In genomic region chr14:37874429-37875109, GRCh38 we compare ENCODE assay signal across 7 cellular contexts.
A peak's percentile ranks its signal among the peaks of the same experiment; 100 is the strongest.
DNase-seq lines count a peak whose midpoint lies in the region; ATAC-seq and TF ChIP-seq lines count a peak whose summit lies in the region.

No MANE protein-coding gene starts in this region.

- 32 to 41% methylated on average over 15 of the region's 15 CpGs for WGBS in sigmoid colon, 2 donors

- ATAC-seq in HG02610 (IDR thresholded peaks at IDR 0.05; ENCODE audit: unreplicated experiment) (peak; percentile 96), left ventricle myocardium superior (peak; percentile 87)
- ATAC-seq in activated naive CD8-positive, alpha-beta T cell treated with anti-CD3 and anti-CD28 coated beads, Interleukin-2, amount 50 U/mL, for 24 hours, result peak; percentile 68

- no peak overlapping the region for H3K4me3 Mint-ChIP-seq in activated naive CD8-positive, alpha-beta T cell treated with anti-CD3 and anti-CD28 coated beads, Interleukin-2, amount 50 U/mL, for 24 hours

- H3K9me3 ChIP-seq in sigmoid colon, result no peaks in the 10 kb centered on the region

- intact Hi-C loops in left ventricle myocardium superior (cut with micrococcal nuclease) (no loop called here), sigmoid colon (cut with DNase I) (loop anchor here (1.0 to 10.0 kb wide), 3 partner anchors 165 to 627 kb away; no protein-coding TSS in a partner anchor)

- H3K27me3 ChIP-seq in sigmoid colon, result no peaks in the 10 kb centered on the region

- no peak for TF ChIP-seq POLR2A in sigmoid colon (IDR thresholded peaks at IDR 0.05)

- H3K4me1 ChIP-seq in sigmoid colon, result peaks cover 0 to 25% (median 4%) of the 10 kb centered on the region in 4 donors

- H3K4me3 ChIP-seq in sigmoid colon, result no peak overlapping the region

- peaks cover 2% of the 10 kb centered on the region for H3K4me1 Mint-ChIP-seq in activated naive CD8-positive, alpha-beta T cell treated with anti-CD3 and anti-CD28 coated beads, Interleukin-2, amount 50 U/mL, for 24 hours

- no peak for TF ChIP-seq EP300 in sigmoid colon (IDR thresholded peaks at IDR 0.05)

- H3K36me3 Mint-ChIP-seq in activated naive CD8-positive, alpha-beta T cell treated with anti-CD3 and anti-CD28 coated beads, Interleukin-2, amount 50 U/mL, for 24 hours (ENCODE audit: low read depth), result no peaks in the 10 kb centered on the region

- no peak overlapping the region for H3K27ac ChIP-seq in sigmoid colon

- in situ Hi-C loops in GM13976 (cut with MboI; ENCODE audit: low sequenced_read_pairs, unreplicated experiment), result loop anchor here (25.0 kb wide), 1 partner anchor 637 kb away; no protein-coding TSS in a partner anchor

- peak; percentile 52 for DNase-seq in GM13976 (ENCODE audit: low spot score)
- peak; percentile 57 for DNase-seq in NCI-H1092 (lab: John Stamatoyannopoulos, UW)
- peak; percentile 6 to 67 for DNase-seq in SW 1271 (lab: John Stamatoyannopoulos, UW)
- peak; percentile 84 for DNase-seq in activated naive CD8-positive, alpha-beta T cell treated with anti-CD3 and anti-CD28 coated beads, Interleukin-2, amount 50 U/mL, for 24 hours
- DNase-seq in left ventricle myocardium superior, result peak; percentile 85
- peak; percentile 84 for DNase-seq in sigmoid colon

- H3K9me3 Mint-ChIP-seq in activated naive CD8-positive, alpha-beta T cell treated with anti-CD3 and anti-CD28 coated beads, Interleukin-2, amount 50 U/mL, for 24 hours, result no peaks in the 10 kb centered on the region

- peaks cover 3% of the 10 kb centered on the region for H3K27me3 Mint-ChIP-seq in activated naive CD8-positive, alpha-beta T cell treated with anti-CD3 and anti-CD28 coated beads, Interleukin-2, amount 50 U/mL, for 24 hours

- H3K27ac Mint-ChIP-seq in activated naive CD8-positive, alpha-beta T cell treated with anti-CD3 and anti-CD28 coated beads, Interleukin-2, amount 50 U/mL, for 24 hours, result no peak overlapping the region

- peak; percentile 90 for TF ChIP-seq CTCF in GM13976 (IDR thresholded peaks at IDR 0.05; ENCODE audit: borderline replicate concordance, control extremely low read depth, extremely low read depth, insufficient read depth, missing control alignments)
- peak; percentile 62 to 83 (median 82) for TF ChIP-seq CTCF in sigmoid colon (IDR thresholded peaks at IDR 0.05)

- no peaks in the 10 kb centered on the region for H3K36me3 ChIP-seq in sigmoid colon
